In genomic region chr2:39018633-39019032, GRCh38 we compare ENCODE assay signal across 16 cellular contexts.
DNase-seq lines count a peak whose midpoint lies in the region; ATAC-seq and TF ChIP-seq lines count a peak whose summit lies in the region.
"Had no signal": no experiment of that assay in that cellular context is flagged by ENCODE, and none has a peak within 500 bp of the region (broad histone marks: within the 10 kb centered on the region; RNA-seq: fewer than 3 reads in every experiment).

No MANE protein-coding gene starts in this region.

- TF ChIP-seq EP300 in esophagus muscularis mucosa (IDR thresholded peaks at IDR 0.05) = no peak

- no peaks in the 10 kb centered on the region for H3K27me3 ChIP-seq in right atrium auricular region
- H3K27me3 ChIP-seq in esophagus muscularis mucosa = no peaks in the 10 kb centered on the region
- no peaks in the 10 kb centered on the region for H3K27me3 ChIP-seq in gastrocnemius medialis
- H3K27me3 ChIP-seq: MG63 had no signal

- H3K36me3 ChIP-seq in right atrium auricular region (peaks cover 9% of the 10 kb centered on the region), esophagus muscularis mucosa (peaks cover 5 to 15% (median 10%) of the 10 kb centered on the region in 4 donors), gastrocnemius medialis (peaks cover 0 to 13% of the 10 kb centered on the region in 2 donors)

- TF ChIP-seq CTCF in right atrium auricular region (IDR thresholded peaks at IDR 0.05) (no peak), esophagus muscularis mucosa (IDR thresholded peaks at IDR 0.05) (no peak), gastrocnemius medialis (IDR thresholded peaks at IDR 0.05 in 4 of 5, conservative IDR thresholded peaks at IDR 0.05 in 1 of 5) (no peak), lower leg skin (IDR thresholded peaks at IDR 0.05) (no peak)

- H3K9me3 ChIP-seq in right atrium auricular region (no peaks in the 10 kb centered on the region), esophagus muscularis mucosa (no peaks in the 10 kb centered on the region), gastrocnemius medialis (no peaks in the 10 kb centered on the region)
- H3K9me3 ChIP-seq: MG63 had no signal

- in situ Hi-C loops in gastrocnemius medialis (cut with MboI; ENCODE audit: low sequenced_read_pairs in 4 of 4) = no loop called here

- 79% methylated on average over 4 of the region's 4 CpGs for WGBS in esophagus muscularis mucosa
- WGBS in lower leg skin, 2 donors = 91 to 92% methylated on average over 4 of the region's 4 CpGs

- H3K4me3 ChIP-seq in right atrium auricular region (no peak overlapping the region), esophagus muscularis mucosa (no peak overlapping the region), gastrocnemius medialis (no peak overlapping the region), lower leg skin (ENCODE audit: low read depth, poor library complexity, severe bottlenecking) (no peak overlapping the region)
- H3K4me3 ChIP-seq: MG63 had no signal

- ATAC-seq in Right ventricle myocardium superior (ENCODE audit: poor library complexity) = no peak
- no peak for ATAC-seq in gastrocnemius medialis
- ATAC-seq: HepG2, Panc1 had no signal

- TF ChIP-seq POLR2A in esophagus muscularis mucosa (IDR thresholded peaks at IDR 0.05; ENCODE audit: low read depth) (no peak), gastrocnemius medialis (IDR thresholded peaks at IDR 0.05) (no peak), lower leg skin (IDR thresholded peaks at IDR 0.05) (no peak)

- H3K27ac ChIP-seq in right atrium auricular region (peak overlapping the region; percentile 13 to 60), esophagus muscularis mucosa (replicated peaks in 1 of 4) (peak overlapping the region in 3 of 4 donors; percentile 8 to 24 (median 9)), gastrocnemius medialis (peak overlapping the region in 3 of 4 donors; percentile 41 to 48 (median 44))

- peaks cover 0 to 13% of the 10 kb centered on the region in 2 donors for H3K4me1 ChIP-seq in right atrium auricular region
- peaks cover 8 to 18% (median 15%) of the 10 kb centered on the region in 4 donors for H3K4me1 ChIP-seq in esophagus muscularis mucosa
- H3K4me1 ChIP-seq in gastrocnemius medialis = peaks cover 8 to 24% of the 10 kb centered on the region in 2 donors

- intact Hi-C loops in Right ventricle myocardium superior (cut with DNase I) (no loop called here), esophagus muscularis mucosa (cut with DNase I) (no loop called here), gastrocnemius medialis (cut with DNase I; ENCODE audit: low total_unique reads) (no loop called here), lower leg skin (cut with DNase I; ENCODE audit: low total_unique reads) (no loop called here)

- no peak for DNase-seq in right atrium auricular region (ENCODE audit: low spot score)
- DNase-seq in Right ventricle myocardium superior = no peak
- DNase-seq in esophagus muscularis mucosa (ENCODE audit: extremely low spot score) = no peak
- DNase-seq in gastrocnemius medialis = no peak
- DNase-seq in lower leg skin (ENCODE audit: low spot score in 2 of 2) = no peak
- DNase-seq in cerebellum (ENCODE audit: low spot score) = no peak
- no peak for DNase-seq in middle frontal gyrus (ENCODE audit: extremely low spot score, low spot score)
- DNase-seq in EL = no peak
- DNase-seq: C1 segment of cervical spinal cord, MG63, NCI-H1092 treated with DMSO at 0.1 percent for 48 hours, NCI-H1694 treated with DMSO at 0.1 percent for 48 hours, NCI-H446 treated with DMSO at 0.1 percent for 48 hours, NCI-H748 treated with DMSO at 0.1 percent for 48 hours had no signal
